In the genomic region with DNA sequence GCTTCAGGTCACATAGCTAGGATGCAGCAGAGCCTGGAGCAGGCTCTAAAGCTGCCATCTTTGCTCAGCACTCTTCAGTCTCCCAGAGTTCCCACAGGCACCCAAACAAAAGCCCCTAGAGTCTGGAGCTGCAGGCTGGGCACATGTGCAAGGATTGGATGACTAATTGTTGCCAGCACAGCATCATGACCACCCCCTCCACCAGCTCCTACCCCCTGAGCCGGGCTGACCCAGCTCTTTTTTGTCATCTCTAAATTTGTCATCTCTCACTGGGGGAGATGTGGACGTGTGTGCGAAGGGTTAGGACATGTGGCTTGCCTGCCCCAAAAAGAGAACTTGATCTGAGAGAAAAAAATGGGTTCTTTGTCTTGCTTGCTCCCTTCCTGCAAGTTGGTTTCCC, we compare ENCODE assay signal across 1 cellular context.
TF ChIP-seq lines count a peak whose summit lies in the region.

No MANE protein-coding gene starts in this region.

TF ChIP-seq in H1, 55 proteins besides CTCF, POLR2A, EP300 and RAD21:
- no peak for TF ChIP-seq GTF2F1 (IDR thresholded peaks at IDR 0.05; ENCODE audit: borderline replicate concordance, low read depth, low read length)
- no peak for TF ChIP-seq RNF2 (IDR thresholded peaks at IDR 0.05; ENCODE audit: borderline replicate concordance, low read depth, low read length, missing control alignments, poor library complexity, severe bottlenecking)
- TF ChIP-seq ZNF274 (IDR thresholded peaks at IDR 0.05; ENCODE audit: borderline replicate concordance, extremely low read depth, low read length), result no peak
- TF ChIP-seq SIRT6 (IDR thresholded peaks at IDR 0.05; ENCODE audit: low read length), result no peak
- no peak for TF ChIP-seq JUN (IDR thresholded peaks at IDR 0.05; ENCODE audit: low read depth, low read length)
- TF ChIP-seq FOSL1 (IDR thresholded peaks at IDR 0.05; ENCODE audit: insufficient read depth, low read depth, low read length), result no peak
- TF ChIP-seq HDAC6 (IDR thresholded peaks at IDR 0.05; ENCODE audit: low read depth, low read length), result no peak
